22 cellular contexts compared by ENCODE assay signal in genomic region chr2:163859951-163860350, GRCh38.
DNase-seq lines count a peak whose midpoint lies in the region; ATAC-seq and TF ChIP-seq lines count a peak whose summit lies in the region.
"Had no signal": no experiment of that assay in that cellular context is flagged by ENCODE, and none has a peak within 500 bp of the region (broad histone marks: within the 10 kb centered on the region; RNA-seq: fewer than 3 reads in every experiment).

No MANE protein-coding gene starts in this region.

- no peak overlapping the region for H3K27ac Mint-ChIP-seq in activated naive CD8-positive, alpha-beta T cell treated with anti-CD3 and anti-CD28 coated beads, Interleukin-2, amount 50 U/mL, for 24 hours
- H3K27ac Mint-ChIP-seq: activated naive CD8-positive, alpha-beta T cell treated with anti-CD3 and anti-CD28 coated beads for 36 hours; B cell; natural killer cell; stimulated activated naive CD8-positive, alpha-beta T cell treated with anti-CD3 and anti-CD28 coated beads, Interleukin-15, amount 100 ng/mL, for 72 hours had no signal

- no peaks in the 10 kb centered on the region for H3K9me3 ChIP-seq in neuron (ENCODE audit: low read length)
- H3K9me3 ChIP-seq: body of pancreas, SJSA1, transverse colon had no signal

- H2AFZ ChIP-seq in neuron (ENCODE audit: low read depth, low read length) = peak overlapping the region; percentile 20

- no peaks in the 10 kb centered on the region for H3K4me1 ChIP-seq in neuron (ENCODE audit: insufficient read depth, low read length)
- H3K4me1 ChIP-seq: body of pancreas, SJSA1, transverse colon had no signal

- no peaks in the 10 kb centered on the region for H3K9me3 Mint-ChIP-seq in activated naive CD8-positive, alpha-beta T cell treated with anti-CD3 and anti-CD28 coated beads, Interleukin-2, amount 50 U/mL, for 24 hours
- H3K9me3 Mint-ChIP-seq: activated naive CD8-positive, alpha-beta T cell treated with anti-CD3 and anti-CD28 coated beads for 36 hours had no signal

- H3K4me1 Mint-ChIP-seq in activated naive CD8-positive, alpha-beta T cell treated with anti-CD3 and anti-CD28 coated beads, Interleukin-2, amount 50 U/mL, for 24 hours = no peaks in the 10 kb centered on the region
- H3K4me1 Mint-ChIP-seq: activated naive CD8-positive, alpha-beta T cell treated with anti-CD3 and anti-CD28 coated beads for 36 hours; B cell; natural killer cell; stimulated activated naive CD8-positive, alpha-beta T cell treated with anti-CD3 and anti-CD28 coated beads, Interleukin-15, amount 100 ng/mL, for 72 hours had no signal

- DNase-seq in ELR (ENCODE audit: low read depth) = peak; percentile 8
- peak; percentile 16 for DNase-seq in choroid plexus epithelial cell (ENCODE audit: low read depth)
- no peak for DNase-seq in 8988T
- DNase-seq in activated naive CD8-positive, alpha-beta T cell treated with anti-CD3 and anti-CD28 coated beads, Interleukin-2, amount 50 U/mL, for 24 hours = no peak
- no peak for DNase-seq in activated CD4-positive, CD25-positive, alpha-beta regulatory T cell (lab: John Stamatoyannopoulos, UW)
- DNase-seq in anterior cingulate cortex (lab: John Stamatoyannopoulos, UW) = no peak
- DNase-seq: activated CD4-positive, CD25-positive, alpha-beta regulatory T cell treated with anti-CD3 and anti-CD28 coated beads, Interleukin-2, amount 50 U/mL, for 72 hours; activated naive CD8-positive, alpha-beta T cell treated with anti-CD3 and anti-CD28 coated beads for 36 hours; body of pancreas; GDM1; natural killer cell; NCI-H146; NCI-H774; PC-3; stimulated activated CD4-positive, alpha-beta T cell treated with anti-CD3 and anti-CD28 coated beads, Interleukin-4, amount 100 ng/mL, for 1 hour; stimulated activated naive CD8-positive, alpha-beta T cell treated with anti-CD3 and anti-CD28 coated beads, Interleukin-15, amount 100 ng/mL, for 72 hours; transverse colon had no signal

- peak; percentile 55 for ATAC-seq in HG03354 (IDR thresholded peaks at IDR 0.05; ENCODE audit: poor library complexity, severe bottlenecking, unreplicated experiment)
- no peak for ATAC-seq in activated naive CD8-positive, alpha-beta T cell treated with anti-CD3 and anti-CD28 coated beads, Interleukin-2, amount 50 U/mL, for 24 hours
- ATAC-seq: body of pancreas; natural killer cell; PC-3; stimulated activated naive CD8-positive, alpha-beta T cell treated with anti-CD3 and anti-CD28 coated beads, Interleukin-15, amount 100 ng/mL, for 72 hours had no signal

- no peaks in the 10 kb centered on the region for H3K27me3 ChIP-seq in neuron (ENCODE audit: insufficient read depth, low read length)
- H3K27me3 ChIP-seq: body of pancreas, SJSA1, transverse colon had no signal

- TF ChIP-seq CTCF in choroid plexus epithelial cell (conservative IDR thresholded peaks at IDR 0.05; ENCODE audit: low read depth, low read length) = no peak

- H3K4me3 ChIP-seq in choroid plexus epithelial cell (ENCODE audit: low read depth, low read length) (no peak overlapping the region), neuron (ENCODE audit: low read length) (no peak overlapping the region)
- H3K4me3 ChIP-seq: body of pancreas, SJSA1, skin epidermis, transverse colon had no signal

- no peaks in the 10 kb centered on the region for H3K36me3 ChIP-seq in neuron (ENCODE audit: insufficient read depth, low read length)
- H3K36me3 ChIP-seq: SJSA1, transverse colon had no signal

- H3K27me3 Mint-ChIP-seq in activated naive CD8-positive, alpha-beta T cell treated with anti-CD3 and anti-CD28 coated beads, Interleukin-2, amount 50 U/mL, for 24 hours = no peaks in the 10 kb centered on the region
- H3K27me3 Mint-ChIP-seq: activated naive CD8-positive, alpha-beta T cell treated with anti-CD3 and anti-CD28 coated beads for 36 hours; B cell; stimulated activated naive CD8-positive, alpha-beta T cell treated with anti-CD3 and anti-CD28 coated beads, Interleukin-15, amount 100 ng/mL, for 72 hours had no signal

- no peaks in the 10 kb centered on the region for H3K36me3 Mint-ChIP-seq in activated naive CD8-positive, alpha-beta T cell treated with anti-CD3 and anti-CD28 coated beads, Interleukin-2, amount 50 U/mL, for 24 hours (ENCODE audit: low read depth)
- H3K36me3 Mint-ChIP-seq: activated naive CD8-positive, alpha-beta T cell treated with anti-CD3 and anti-CD28 coated beads for 36 hours; natural killer cell had no signal

- no peak overlapping the region for H3K4me3 Mint-ChIP-seq in activated naive CD8-positive, alpha-beta T cell treated with anti-CD3 and anti-CD28 coated beads, Interleukin-2, amount 50 U/mL, for 24 hours
- H3K4me3 Mint-ChIP-seq: activated naive CD8-positive, alpha-beta T cell treated with anti-CD3 and anti-CD28 coated beads for 36 hours; B cell; natural killer cell; stimulated activated naive CD8-positive, alpha-beta T cell treated with anti-CD3 and anti-CD28 coated beads, Interleukin-15, amount 100 ng/mL, for 72 hours had no signal

Comparison
In these comparisons a context has a peak if more than half of its experiments do, and no peak if none do; other contexts are left out.
1. DNase-seq: peak in ELR (single experiment) and choroid plexus epithelial cell (single experiment); none in 8988T (single experiment), activated naive CD8-positive, alpha-beta T cell treated with anti-CD3 and anti-CD28 coated beads, Interleukin-2, amount 50 U/mL, for 24 hours (single experiment), activated CD4-positive, CD25-positive, alpha-beta regulatory T cell (0 of 4) and anterior cingulate cortex (0 of 58).